ENCODE assay signal across 17 cellular contexts in genomic region chr1:147077523-147077922, GRCh38.
"Had no signal": no experiment of that assay in that cellular context is flagged by ENCODE, and none has a peak within 500 bp of the region (broad histone marks: within the 10 kb centered on the region; RNA-seq: fewer than 3 reads in every experiment).

No MANE protein-coding gene starts in this region.

- H3K9me3 Mint-ChIP-seq: activated CD4-positive, alpha-beta memory T cell treated with anti-CD3 and anti-CD28 coated beads for 36 hours; mesothelial cell of epicardium; natural killer cell; T-helper 1 cell treated with Interleukin-12 subunit alpha and Interleukin-12 subunit beta and Interleukin-4 antibody, amounts not matched to agents 30 μg/mL and 1 μg/mL, for 36 hours had no signal

- H3K4me3 Mint-ChIP-seq: activated CD4-positive, alpha-beta memory T cell treated with anti-CD3 and anti-CD28 coated beads for 36 hours; activated naive CD4-positive, alpha-beta T cell treated with anti-CD3 and anti-CD28 coated beads, Interleukin-2, amount 10 ng/mL, durations not matched to agents 7 days and 5 days; mesothelial cell of epicardium; natural killer cell; T-helper 1 cell treated with Interleukin-12 subunit alpha and Interleukin-12 subunit beta and Interleukin-4 antibody, amounts not matched to agents 30 μg/mL and 1 μg/mL, for 36 hours had no signal

- H3K36me3 Mint-ChIP-seq: activated CD4-positive, alpha-beta memory T cell treated with anti-CD3 and anti-CD28 coated beads for 36 hours; mesothelial cell of epicardium; natural killer cell had no signal

- ATAC-seq: heart right ventricle, natural killer cell had no signal

- H3K27ac ChIP-seq: epithelial cell of prostate, heart right ventricle, left ventricle myocardium inferior, spleen, thoracic aorta, upper lobe of left lung had no signal

- H3K4me3 ChIP-seq: heart right ventricle, left ventricle myocardium inferior, thoracic aorta, upper lobe of left lung had no signal

- H3K36me3 ChIP-seq: heart right ventricle, left ventricle myocardium inferior, spleen, thoracic aorta, upper lobe of left lung had no signal

- DNase-seq: activated CD4-positive, alpha-beta memory T cell treated with anti-CD3 and anti-CD28 coated beads for 36 hours; activated effector memory CD4-positive, alpha-beta T cell treated with anti-CD3 and anti-CD28 coated beads, Interleukin-2, amount 50 U/mL, for 16 hours; activated naive CD4-positive, alpha-beta T cell treated with anti-CD3 and anti-CD28 coated beads, Interleukin-2, amount 10 ng/mL, durations not matched to agents 7 days and 5 days; cortex of kidney; endodermal cell; heart right ventricle; kidney glomerular epithelial cell; left ventricle myocardium inferior; natural killer cell; spleen; stimulated activated naive CD4-positive, alpha-beta T cell; T1000 had no signal

- H3K27ac Mint-ChIP-seq: activated CD4-positive, alpha-beta memory T cell treated with anti-CD3 and anti-CD28 coated beads for 36 hours; activated naive CD4-positive, alpha-beta T cell treated with anti-CD3 and anti-CD28 coated beads, Interleukin-2, amount 10 ng/mL, durations not matched to agents 7 days and 5 days; endodermal cell; mesothelial cell of epicardium; natural killer cell; T-helper 1 cell treated with Interleukin-12 subunit alpha and Interleukin-12 subunit beta and Interleukin-4 antibody, amounts not matched to agents 30 μg/mL and 1 μg/mL, for 36 hours had no signal

- H3K9me3 ChIP-seq: heart right ventricle, left ventricle myocardium inferior, spleen, thoracic aorta, upper lobe of left lung had no signal
